ENCODE assay signal across 1 cellular context in the genomic region with DNA sequence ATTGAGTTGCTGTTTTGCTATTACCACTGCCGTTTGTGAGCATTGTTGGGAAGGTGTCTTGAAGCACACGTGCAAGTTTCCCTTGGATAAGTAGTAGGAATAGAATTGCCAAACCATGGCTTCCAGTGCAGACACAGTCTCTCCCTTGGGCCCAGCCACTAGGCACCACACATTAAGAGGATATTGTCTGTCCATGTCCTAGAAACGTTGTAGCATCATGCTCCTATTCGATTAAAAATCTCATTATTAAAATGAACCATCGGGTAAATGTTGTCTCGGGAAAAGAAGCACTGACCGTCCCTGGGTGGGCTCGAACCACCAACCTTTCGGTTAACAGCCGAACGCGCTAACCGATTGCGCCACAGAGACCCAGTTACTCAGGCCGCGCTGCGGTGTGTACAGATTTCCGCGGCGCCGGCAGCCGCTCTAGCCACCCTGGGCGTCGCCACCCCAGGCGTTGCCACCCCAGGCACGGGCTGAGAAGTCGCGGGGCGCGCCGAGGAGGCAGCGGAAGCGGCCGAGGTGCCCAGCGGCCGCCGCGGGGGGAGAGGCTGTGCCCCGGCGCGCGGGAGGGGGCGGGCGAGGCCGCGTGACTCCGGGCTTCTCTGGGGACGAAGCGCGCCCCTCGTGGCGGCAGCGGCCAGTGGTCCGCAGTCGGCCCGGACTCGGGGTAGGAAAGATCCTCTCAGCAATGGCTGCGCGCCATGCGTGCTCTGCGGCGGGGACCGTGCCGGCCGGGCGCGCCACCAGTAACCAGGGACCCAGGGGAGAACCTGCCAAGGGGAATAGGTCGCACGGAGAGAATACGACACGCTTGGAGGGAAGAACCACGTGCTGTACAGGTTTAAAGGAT.
TF ChIP-seq lines count a peak whose summit lies in the region.

No MANE protein-coding gene starts in this region.

TF ChIP-seq in K562, 482 proteins besides CTCF, POLR2A, EP300 and RAD21 (continued from another document and continues in another):
- TF ChIP-seq SMAD1 (IDR thresholded peaks at IDR 0.05; ENCODE audit: low read depth, low read length, partially characterized antibody) (no peak), ZBTB11 (CRISPR knock-in tag; IDR thresholded peaks at IDR 0.05) (peak in 1 of 3 experiments; percentile 72; a peak in 1 of 6 replicates), ZBTB40 (IDR thresholded peaks at IDR 0.05) (peak; percentile 82), ZBTB40 (CRISPR knock-in tag; IDR thresholded peaks at IDR 0.05) (no peak), BDP1 (IDR thresholded peaks at IDR 0.05; ENCODE audit: insufficient read depth, insufficient read length) (peak; percentile 39), GABPA (tag; conservative IDR thresholded peaks at IDR 0.05; ENCODE audit: low read depth) (peak; percentile 61), TBL1XR1 (IDR thresholded peaks at IDR 0.05; ENCODE audit: low read length in 2 of 2) (0 out of 4 replicates have a peak, but pooled peaks of 1 of the 2 experiments have one; percentile 35), ZBTB12 (CRISPR knock-in tag; IDR thresholded peaks at IDR 0.05) (no peak), NR3C1 (CRISPR knock-in tag; IDR thresholded peaks at IDR 0.05) (peak; percentile 73; the same call in 1 of the 2 replicates), RUNX1 (IDR thresholded peaks at IDR 0.05; ENCODE audit: low read depth) (no peak), USF1 (CRISPR knock-in tag; IDR thresholded peaks at IDR 0.05) (peak; percentile 79), XRCC4 (IDR thresholded peaks at IDR 0.05; ENCODE audit: extremely low read depth, insufficient read depth, insufficient read length) (no peak), E4F1 (CRISPR knock-in tag; IDR thresholded peaks at IDR 0.05; ENCODE audit: borderline replicate concordance) (no peak), TBP (optimal IDR thresholded peaks at IDR 0.05; ENCODE audit: low read depth, low read length) (peak; percentile 99), ZNF592 (IDR thresholded peaks at IDR 0.05) (peak; percentile 87), ZNF644 (tag; IDR thresholded peaks at IDR 0.05; ENCODE audit: low read depth) (no peak), ZNF766 (CRISPR knock-in tag; conservative IDR thresholded peaks at IDR 0.05) (no peak), NFRKB (IDR thresholded peaks at IDR 0.05; ENCODE audit: low read depth) (peak; percentile 48; the same call in 1 of the 2 replicates), GABPB1 (CRISPR knock-in tag; IDR thresholded peaks at IDR 0.05) (0 out of 2 replicates have a peak, but pooled peaks have one; percentile 36), TEAD1 (CRISPR knock-in tag; IDR thresholded peaks at IDR 0.05) (0 out of 4 replicates have a peak, but pooled peaks of 1 of the 2 experiments have one; percentile 33), RAD51 (IDR thresholded peaks at IDR 0.05; ENCODE audit: borderline replicate concordance, low read depth) (peak; percentile 53; the same call in 1 of the 2 replicates), RB1 (IDR thresholded peaks at IDR 0.05; ENCODE audit: low read depth) (peak; percentile 85), ZNF384 (IDR thresholded peaks at IDR 0.05; ENCODE audit: low read depth, low read length) (0 out of 2 replicates have a peak, but pooled peaks have one; percentile 6), MED1 (CRISPR knock-in tag; IDR thresholded peaks at IDR 0.05; ENCODE audit: borderline replicate concordance) (no peak)
- TF ChIP-seq, protein P1, sequence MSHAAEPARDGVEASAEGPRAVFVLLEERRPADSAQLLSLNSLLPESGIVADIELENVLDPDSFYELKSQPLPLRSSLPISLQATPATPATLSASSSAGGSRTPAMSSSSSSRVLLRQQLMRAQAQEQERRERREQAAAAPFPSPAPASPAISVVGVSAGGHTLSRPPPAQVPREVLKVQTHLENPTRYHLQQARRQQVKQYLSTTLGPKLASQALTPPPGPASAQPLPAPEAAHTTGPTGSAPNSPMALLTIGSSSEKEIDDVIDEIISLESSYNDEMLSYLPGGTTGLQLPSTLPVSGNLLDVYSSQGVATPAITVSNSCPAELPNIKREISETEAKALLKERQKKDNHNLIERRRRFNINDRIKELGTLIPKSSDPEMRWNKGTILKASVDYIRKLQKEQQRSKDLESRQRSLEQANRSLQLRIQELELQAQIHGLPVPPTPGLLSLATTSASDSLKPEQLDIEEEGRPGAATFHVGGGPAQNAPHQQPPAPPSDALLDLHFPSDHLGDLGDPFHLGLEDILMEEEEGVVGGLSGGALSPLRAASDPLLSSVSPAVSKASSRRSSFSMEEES (CRISPR knock-in tag; IDR thresholded peaks at IDR 0.05), result 0 out of 2 replicates have a peak, but pooled peaks have one; percentile 1
